ENCODE assay signal across 8 cellular contexts in the genomic region with DNA sequence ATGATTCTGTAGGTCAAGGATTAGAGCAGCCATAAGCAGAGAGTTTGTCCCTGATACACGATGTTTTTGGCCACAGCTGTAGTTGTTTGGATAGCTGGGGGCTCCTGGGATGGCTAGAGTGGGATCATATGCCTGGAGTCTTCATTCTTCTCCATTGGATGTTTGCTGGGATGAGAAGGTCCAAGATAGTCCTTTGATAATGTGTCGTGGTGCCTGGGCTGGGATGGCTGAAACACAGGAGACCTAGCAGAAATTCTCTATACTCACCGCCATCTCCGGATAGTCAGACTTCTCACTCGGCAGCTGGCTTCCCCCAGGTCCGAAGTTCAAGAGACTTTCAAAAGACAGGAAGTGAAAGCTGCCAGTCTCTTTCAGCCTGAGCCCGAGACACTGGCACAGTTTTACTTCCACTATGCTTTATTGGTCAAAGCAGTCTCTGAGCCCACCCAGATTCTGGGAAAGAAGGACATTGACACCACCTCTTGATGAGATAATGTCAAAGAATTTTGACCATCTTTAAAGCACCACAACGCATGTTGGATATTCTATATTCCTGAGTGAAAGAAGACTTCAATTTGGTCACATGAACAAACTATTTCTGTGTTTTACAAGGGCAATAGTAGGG. TPM values are rescaled to one million over a fixed set of nuclear protein-coding genes. Genes with fewer than 3 reads are reported as not detected.
DNase-seq lines count a peak whose midpoint lies in the region; ATAC-seq and TF ChIP-seq lines count a peak whose summit lies in the region.

No MANE protein-coding gene starts in this region.

- peak; percentile 28 for DNase-seq in GM23338 (ENCODE audit: low spot score)
- peak; percentile 90 for DNase-seq in M059J (ENCODE audit: low read depth)
- DNase-seq in globus pallidus (ENCODE audit: low spot score), result peak; percentile 62
- peak; percentile 76 for DNase-seq in stomach
- DNase-seq in NCI-H1048 (lab: John Stamatoyannopoulos, UW), result no peak
- no peak for DNase-seq in activated CD8-positive, alpha-beta memory T cell treated with anti-CD3 and anti-CD28 coated beads, Interleukin-2, amount 50 U/mL, for 4 hours
- DNase-seq in NCI-H2171 treated with DMSO at 0.1 percent for 48 hours (lab: John Stamatoyannopoulos, UW), result no peak

- no peak overlapping the region for H3K27ac Mint-ChIP-seq in GM23338

- H3K9me3 Mint-ChIP-seq in GM23338, result no peaks in the 10 kb centered on the region

- H3K9me2 ChIP-seq in GM23338 (ENCODE audit: insufficient read depth), result no peaks in the 10 kb centered on the region

- H4K20me1 ChIP-seq in GM23338 (replicated peaks; ENCODE audit: insufficient read depth), result no peaks in the 10 kb centered on the region

- H3K4me2 ChIP-seq in GM23338, result no peak overlapping the region

- no peak overlapping the region for H3K4me3 Mint-ChIP-seq in GM23338

- peaks cover 3% of the 10 kb centered on the region for H3K27me3 Mint-ChIP-seq in GM23338 (ENCODE audit: insufficient read depth, low read depth, poor library complexity)

- H2AFZ ChIP-seq in GM23338, result no peak overlapping the region

- no peaks in the 10 kb centered on the region for H3K36me3 Mint-ChIP-seq in GM23338 (ENCODE audit: low read depth)

- intact Hi-C loops in stomach (cut with DNase I; ENCODE audit: low total_unique reads), result no loop called here

- H3K9me3 ChIP-seq in stomach, result no peaks in the 10 kb centered on the region

- H3K4me1 Mint-ChIP-seq in GM23338, result no peaks in the 10 kb centered on the region

- H3K4me1 ChIP-seq in GM23338 (ENCODE audit: insufficient read depth) (no peaks in the 10 kb centered on the region), stomach (no peaks in the 10 kb centered on the region)

- TF ChIP-seq CTCF in GM23338 (conservative IDR thresholded peaks at IDR 0.05; ENCODE audit: low read depth in 2 of 2) (no peak), stomach (IDR thresholded peaks at IDR 0.05) (no peak)

- H3K27ac ChIP-seq in GM23338 (ENCODE audit: low read depth) (no peak overlapping the region), stomach (peak overlapping the region; percentile 5 to 65 (median 53))

- ATAC-seq in GM18867 (IDR thresholded peaks at IDR 0.05; ENCODE audit: unreplicated experiment) (peak; percentile 98), GM23338 (no peak)

- no peaks in the 10 kb centered on the region for H3K79me2 ChIP-seq in GM23338 (replicated peaks; ENCODE audit: insufficient read depth)

- 19 to 38% (median 24%) methylated on average over 8 of the region's 8 CpGs for WGBS in stomach, 5 donors

- H3K27me3 ChIP-seq in GM23338 (ENCODE audit: insufficient read depth), result no peaks in the 10 kb centered on the region
- H3K27me3 ChIP-seq in stomach, result no peaks in the 10 kb centered on the region

- TF ChIP-seq EP300 in stomach (IDR thresholded peaks at IDR 0.05), result no peak

- no peaks in the 10 kb centered on the region for H3F3A ChIP-seq in GM23338 (replicated peaks; ENCODE audit: low read depth)

- no peak for TF ChIP-seq POLR2A in stomach (IDR thresholded peaks at IDR 0.05)

- no peak overlapping the region for H3K4me3 ChIP-seq in GM23338
- peak overlapping the region; percentile 25 to 45 (median 38) for H3K4me3 ChIP-seq in stomach

- no peaks in the 10 kb centered on the region for H3K36me3 ChIP-seq in GM23338 (ENCODE audit: insufficient read depth)
- H3K36me3 ChIP-seq in stomach, result no peaks in the 10 kb centered on the region

TF ChIP-seq in GM23338, 12 proteins besides CTCF, POLR2A, EP300 and RAD21 (continues in another document):
- no peak for TF ChIP-seq ZNF114 (CRISPR knock-in tag; IDR thresholded peaks at IDR 0.05)
- TF ChIP-seq, protein P1, sequence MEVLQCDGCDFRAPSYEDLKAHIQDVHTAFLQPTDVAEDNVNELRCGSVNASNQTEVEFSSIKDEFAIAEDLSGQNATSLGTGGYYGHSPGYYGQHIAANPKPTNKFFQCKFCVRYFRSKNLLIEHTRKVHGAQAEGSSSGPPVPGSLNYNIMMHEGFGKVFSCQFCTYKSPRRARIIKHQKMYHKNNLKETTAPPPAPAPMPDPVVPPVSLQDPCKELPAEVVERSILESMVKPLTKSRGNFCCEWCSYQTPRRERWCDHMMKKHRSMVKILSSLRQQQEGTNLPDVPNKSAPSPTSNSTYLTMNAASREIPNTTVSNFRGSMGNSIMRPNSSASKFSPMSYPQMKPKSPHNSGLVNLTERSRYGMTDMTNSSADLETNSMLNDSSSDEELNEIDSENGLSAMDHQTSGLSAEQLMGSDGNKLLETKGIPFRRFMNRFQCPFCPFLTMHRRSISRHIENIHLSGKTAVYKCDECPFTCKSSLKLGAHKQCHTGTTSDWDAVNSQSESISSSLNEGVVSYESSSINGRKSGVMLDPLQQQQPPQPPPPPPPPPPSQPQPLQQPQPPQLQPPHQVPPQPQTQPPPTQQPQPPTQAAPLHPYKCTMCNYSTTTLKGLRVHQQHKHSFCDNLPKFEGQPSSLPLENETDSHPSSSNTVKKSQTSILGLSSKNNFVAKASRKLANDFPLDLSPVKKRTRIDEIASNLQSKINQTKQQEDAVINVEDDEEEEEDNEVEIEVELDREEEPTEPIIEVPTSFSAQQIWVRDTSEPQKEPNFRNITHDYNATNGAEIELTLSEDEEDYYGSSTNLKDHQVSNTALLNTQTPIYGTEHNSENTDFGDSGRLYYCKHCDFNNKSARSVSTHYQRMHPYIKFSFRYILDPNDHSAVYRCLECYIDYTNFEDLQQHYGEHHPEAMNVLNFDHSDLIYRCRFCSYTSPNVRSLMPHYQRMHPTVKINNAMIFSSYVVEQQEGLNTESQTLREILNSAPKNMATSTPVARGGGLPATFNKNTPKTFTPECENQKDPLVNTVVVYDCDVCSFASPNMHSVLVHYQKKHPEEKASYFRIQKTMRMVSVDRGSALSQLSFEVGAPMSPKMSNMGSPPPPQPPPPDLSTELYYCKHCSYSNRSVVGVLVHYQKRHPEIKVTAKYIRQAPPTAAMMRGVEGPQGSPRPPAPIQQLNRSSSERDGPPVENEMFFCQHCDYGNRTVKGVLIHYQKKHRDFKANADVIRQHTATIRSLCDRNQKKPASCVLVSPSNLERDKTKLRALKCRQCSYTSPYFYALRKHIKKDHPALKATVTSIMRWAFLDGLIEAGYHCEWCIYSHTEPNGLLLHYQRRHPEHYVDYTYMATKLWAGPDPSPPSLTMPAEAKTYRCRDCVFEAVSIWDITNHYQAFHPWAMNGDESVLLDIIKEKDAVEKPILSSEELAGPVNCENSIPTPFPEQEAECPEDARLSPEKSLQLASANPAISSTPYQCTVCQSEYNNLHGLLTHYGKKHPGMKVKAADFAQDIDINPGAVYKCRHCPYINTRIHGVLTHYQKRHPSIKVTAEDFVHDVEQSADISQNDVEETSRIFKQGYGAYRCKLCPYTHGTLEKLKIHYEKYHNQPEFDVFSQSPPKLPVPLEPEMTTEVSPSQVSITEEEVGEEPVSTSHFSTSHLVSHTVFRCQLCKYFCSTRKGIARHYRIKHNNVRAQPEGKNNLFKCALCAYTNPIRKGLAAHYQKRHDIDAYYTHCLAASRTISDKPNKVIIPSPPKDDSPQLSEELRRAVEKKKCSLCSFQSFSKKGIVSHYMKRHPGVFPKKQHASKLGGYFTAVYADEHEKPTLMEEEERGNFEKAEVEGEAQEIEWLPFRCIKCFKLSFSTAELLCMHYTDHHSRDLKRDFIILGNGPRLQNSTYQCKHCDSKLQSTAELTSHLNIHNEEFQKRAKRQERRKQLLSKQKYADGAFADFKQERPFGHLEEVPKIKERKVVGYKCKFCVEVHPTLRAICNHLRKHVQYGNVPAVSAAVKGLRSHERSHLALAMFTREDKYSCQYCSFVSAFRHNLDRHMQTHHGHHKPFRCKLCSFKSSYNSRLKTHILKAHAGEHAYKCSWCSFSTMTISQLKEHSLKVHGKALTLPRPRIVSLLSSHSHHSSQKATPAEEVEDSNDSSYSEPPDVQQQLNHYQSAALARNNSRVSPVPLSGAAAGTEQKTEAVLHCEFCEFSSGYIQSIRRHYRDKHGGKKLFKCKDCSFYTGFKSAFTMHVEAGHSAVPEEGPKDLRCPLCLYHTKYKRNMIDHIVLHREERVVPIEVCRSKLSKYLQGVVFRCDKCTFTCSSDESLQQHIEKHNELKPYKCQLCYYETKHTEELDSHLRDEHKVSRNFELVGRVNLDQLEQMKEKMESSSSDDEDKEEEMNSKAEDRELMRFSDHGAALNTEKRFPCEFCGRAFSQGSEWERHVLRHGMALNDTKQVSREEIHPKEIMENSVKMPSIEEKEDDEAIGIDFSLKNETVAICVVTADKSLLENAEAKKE (CRISPR knock-in tag; IDR thresholded peaks at IDR 0.05), result no peak
- TF ChIP-seq POLR2AphosphoS5 (IDR thresholded peaks at IDR 0.05; ENCODE audit: low read depth), result no peak
- TF ChIP-seq ETS1 (IDR thresholded peaks at IDR 0.05), result no peak
- TF ChIP-seq CREB1 (CRISPR knock-in tag; IDR thresholded peaks at IDR 0.05; ENCODE audit: low read depth), result no peak

RNA-seq across cellular contexts. Expression of gene MARCKS, which starts 16.0 kb away (rescaled TPM):
- 85.9 and 87.6 TPM in 2 replicates for total RNA-seq in GM23338 (2014; rRNA removed; shearing (Covaris generic))
- polyA plus RNA-seq in GM23338 (2016; fragmentation: Nextera tagmentation; extraction: Ambion mirVana) (71.5 and 82.6 TPM in 2 replicates), stomach (10 to 100 TPM; 19.9 to 54.2 (median 28.5) TPM)
- total RNA-seq in M059J (2014; rRNA removed; shearing (Covaris generic)), result 115 and 184 TPM in 2 replicates
- 100 to 1,000 TPM in 1 of 5 donors, 10 to 100 TPM in 4; 19.8 to 594 (median 76.0) TPM for total RNA-seq in stomach

Comparison
In these comparisons a context has a peak if more than half of its experiments do, and no peak if none do; other contexts are left out.
1. DNase-seq: peak in GM23338 (single experiment), M059J (single experiment), globus pallidus (single experiment) and stomach (single experiment); none in NCI-H1048 (single experiment), activated CD8-positive, alpha-beta memory T cell treated with anti-CD3 and anti-CD28 coated beads, Interleukin-2, amount 50 U/mL, for 4 hours (single experiment) and NCI-H2171 treated with DMSO at 0.1 percent for 48 hours (single experiment).